ENCODE assay signal across 23 cellular contexts in the genomic region with DNA sequence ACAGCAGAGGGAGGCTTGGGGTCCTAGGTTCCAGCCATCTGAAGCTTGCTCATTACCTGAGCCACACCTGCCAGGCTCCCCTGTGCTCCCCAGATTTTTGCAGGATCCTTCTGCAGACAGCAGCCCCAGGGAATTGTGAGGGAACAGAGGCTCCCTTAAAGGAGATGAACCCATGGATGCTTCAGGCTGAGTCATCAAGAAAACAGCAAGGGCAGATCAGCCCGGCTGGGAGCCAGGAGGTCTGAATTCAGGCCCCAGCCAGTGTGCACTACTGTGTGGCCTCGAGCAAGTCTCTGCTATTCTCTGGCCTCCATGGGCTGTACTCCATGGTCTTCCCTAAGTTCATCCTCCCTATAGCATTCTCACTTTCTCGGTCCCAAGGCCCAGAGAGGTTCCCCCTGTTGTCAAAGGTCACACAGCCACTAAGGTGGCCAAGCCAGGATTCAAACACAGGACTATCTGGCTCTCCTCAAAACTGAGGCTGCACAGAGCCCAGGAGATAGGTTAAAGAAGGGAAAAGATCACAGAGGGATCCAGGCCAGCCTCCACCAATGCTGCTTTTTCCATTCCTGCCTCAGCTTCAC. TPM values are rescaled to one million over a fixed set of nuclear protein-coding genes. Genes with fewer than 3 reads are reported as not detected.
DNase-seq lines count a peak whose midpoint lies in the region; ATAC-seq and TF ChIP-seq lines count a peak whose summit lies in the region.
"Had no signal": no experiment of that assay in that cellular context is flagged by ENCODE, and none has a peak within 500 bp of the region (broad histone marks: within the 10 kb centered on the region; RNA-seq: fewer than 3 reads in every experiment).

No MANE protein-coding gene starts in this region.

- H3K79me2 ChIP-seq in H9 (ENCODE audit: insufficient read depth, low read length): no peaks in the 10 kb centered on the region

- no peak overlapping the region for H3K56ac ChIP-seq in H9 (ENCODE audit: insufficient read length, low read depth, low read length)

- H3K18ac ChIP-seq in H9 (ENCODE audit: insufficient read length, low read depth, low read length): no peak overlapping the region

- no peak overlapping the region for H3K4me3 Mint-ChIP-seq in H9
- no peak overlapping the region for H3K4me3 Mint-ChIP-seq in WTC11
- H3K4me3 Mint-ChIP-seq: CD8-positive, alpha-beta memory T cell; T-helper 1 cell treated with Interleukin-12 subunit alpha and Interleukin-12 subunit beta and Interleukin-4 antibody, amounts not matched to agents 30 μg/mL and 1 μg/mL, for 36 hours had no signal

- no peaks in the 10 kb centered on the region for H3K23me2 ChIP-seq in H9 (ENCODE audit: insufficient read length, low read depth, low read length, poor library complexity, severe bottlenecking)

- H4K91ac ChIP-seq in H9 (ENCODE audit: insufficient read length, low read depth, low read length): no peak overlapping the region

- H3K14ac ChIP-seq in H9 (ENCODE audit: insufficient read depth, low read length): no peak overlapping the region

- H3T11ph ChIP-seq in H9 (ENCODE audit: low read length): no peak overlapping the region

- H3K27me3 ChIP-seq in foreskin keratinocyte (peaks cover 3% of the 10 kb centered on the region), H9 (ENCODE audit: insufficient read depth, low read length) (no peaks in the 10 kb centered on the region)
- H3K27me3 ChIP-seq: testis had no signal

- no peak overlapping the region for H3K4me2 ChIP-seq in H9 (ENCODE audit: insufficient read depth, insufficient read length, low read length)

- H3K4me1 ChIP-seq in foreskin keratinocyte (no peaks in the 10 kb centered on the region), H9 (ENCODE audit: insufficient read depth, low read length) (no peaks in the 10 kb centered on the region; the same call in 1 of the 2 replicates)
- H3K4me1 ChIP-seq: testis had no signal

- H4K5ac ChIP-seq in H9 (ENCODE audit: insufficient read length, low read depth, low read length): no peak overlapping the region

- H3K9me3 Mint-ChIP-seq in H9 (no peaks in the 10 kb centered on the region), WTC11 (no peaks in the 10 kb centered on the region)
- H3K9me3 Mint-ChIP-seq: CD8-positive, alpha-beta memory T cell; T-helper 1 cell treated with Interleukin-12 subunit alpha and Interleukin-12 subunit beta and Interleukin-4 antibody, amounts not matched to agents 30 μg/mL and 1 μg/mL, for 36 hours had no signal

- no peak overlapping the region for H2AFZ ChIP-seq in H9 (ENCODE audit: low read length)

- H4K20me1 ChIP-seq in H9 (ENCODE audit: control insufficient read depth, insufficient read depth, insufficient read length): no peaks in the 10 kb centered on the region

- no peak overlapping the region for H2AK5ac ChIP-seq in H9 (ENCODE audit: insufficient read length, low read length)

- in situ Hi-C loops in astrocyte of the spinal cord (cut with HindIII; ENCODE audit: low sequenced_read_pairs): no loop called here

- WGBS in H9 (ENCODE audit: extremely low coverage, insufficient read length, low lambda C conversion rate): no CpG with 5 or more reads among the region's 3 CpGs

- H3K27me3 Mint-ChIP-seq in H9 (ENCODE audit: low read depth): peaks cover 2% of the 10 kb centered on the region; the same call in 1 of the 2 replicates
- H3K27me3 Mint-ChIP-seq in WTC11 (ENCODE audit: low read depth): no peaks in the 10 kb centered on the region

- no peak overlapping the region for H2BK20ac ChIP-seq in H9 (ENCODE audit: low read depth, low read length, poor library complexity, severe bottlenecking)

- ATAC-seq in foreskin keratinocyte (peak; percentile 73), WTC11 (no peak), GM18498 (IDR thresholded peaks at IDR 0.05; ENCODE audit: unreplicated experiment) (no peak)
- ATAC-seq: right cardiac atrium had no signal

- POLR2A ChIA-PET in WTC11 (lab: Charles Lee): no interaction called here

- CTCF ChIA-PET in WTC11 (lab: Charles Lee): interaction anchor here (0.7 to 3.6 kb wide), 2 partner anchors 12 to 360 kb away, joined by 3 to 16 read pairs; no protein-coding TSS in a partner anchor

- H3K27ac Mint-ChIP-seq in H9 (no peak overlapping the region), WTC11 (no peak overlapping the region)
- H3K27ac Mint-ChIP-seq: T-helper 1 cell treated with Interleukin-12 subunit alpha and Interleukin-12 subunit beta and Interleukin-4 antibody, amounts not matched to agents 30 μg/mL and 1 μg/mL, for 36 hours had no signal

- peak; percentile 56 for DNase-seq in AG10803 (ENCODE audit: low read depth)
- DNase-seq in LHCN-M2 (ENCODE audit: low read depth): peak; percentile 25
- DNase-seq in astrocyte of the spinal cord (ENCODE audit: low read depth, low spot score): peak; percentile 20
- DNase-seq in foreskin keratinocyte: peak in 1 of 2 donors; percentile 35
- no peak for DNase-seq in occipital lobe (lab: John Stamatoyannopoulos, UW)
- DNase-seq in H9: no peak
- DNase-seq in WTC11 (ENCODE audit: low spot score): no peak
- DNase-seq: activated CD4-positive, alpha-beta T cell treated with anti-CD3 and anti-CD28 coated beads, Interleukin-2, amount 50 U/mL, for 48 hours; activated naive CD4-positive, alpha-beta T cell treated with anti-CD3 and anti-CD28 coated beads, Interleukin-2, amount 50 U/mL, for 16 hours; CD8-positive, alpha-beta memory T cell; head of caudate nucleus; Kasumi-1; NCI-H1417 treated with DMSO at 0.1 percent for 48 hours; NCI-H526; nucleus accumbens; SHP77 treated with DMSO at 0.1 percent for 48 hours; testis; WERI-Rb-1 had no signal

- H3K9me3 ChIP-seq in H9 (ENCODE audit: control insufficient read depth, low read depth, low read length): no peaks in the 10 kb centered on the region
- H3K9me3 ChIP-seq: testis had no signal

- no peak overlapping the region for H2BK15ac ChIP-seq in H9 (ENCODE audit: low read depth, low read length)

- no peak overlapping the region for H4K8ac ChIP-seq in H9 (replicated peaks; ENCODE audit: insufficient read length, low read depth, low read length)

- H3K27ac ChIP-seq in foreskin keratinocyte: no peak overlapping the region
- H3K27ac ChIP-seq in H9 (ENCODE audit: insufficient read length, low read depth, low read length): no peak overlapping the region
- H3K27ac ChIP-seq: testis, WERI-Rb-1 had no signal

- H2BK12ac ChIP-seq in H9 (ENCODE audit: insufficient read length, low read depth, low read length): no peak overlapping the region

- no peak overlapping the region for H2BK120ac ChIP-seq in H9 (ENCODE audit: low read depth, low read length, poor library complexity, severe bottlenecking)

- H3K4me1 Mint-ChIP-seq in H9 (peaks cover 16 to 40% of the 10 kb centered on the region in 2 experiments), WTC11 (peaks cover 25% of the 10 kb centered on the region)

- H3K79me1 ChIP-seq in H9 (ENCODE audit: insufficient read depth, low read depth, low read length, poor library complexity, severe bottlenecking): no peaks in the 10 kb centered on the region

- H3K36me3 Mint-ChIP-seq in H9 (ENCODE audit: insufficient read depth in 1 of 3, low read depth in 3 of 3) (no peaks in the 10 kb centered on the region), WTC11 (no peaks in the 10 kb centered on the region)
- H3K36me3 Mint-ChIP-seq: CD8-positive, alpha-beta memory T cell had no signal

- TF ChIP-seq CTCF in AG10803 (conservative IDR thresholded peaks at IDR 0.05; ENCODE audit: low read length) (no peak), astrocyte of the spinal cord (IDR thresholded peaks at IDR 0.05; ENCODE audit: low read depth, low read length) (no peak), foreskin keratinocyte (conservative IDR thresholded peaks at IDR 0.05) (no peak), H9 (conservative IDR thresholded peaks at IDR 0.05) (no peak), WTC11 (IDR thresholded peaks at IDR 0.05) (no peak)

- H3K23ac ChIP-seq in H9 (ENCODE audit: insufficient read length, low read depth, low read length): no peak overlapping the region

- H2BK5ac ChIP-seq in H9 (ENCODE audit: insufficient read length, low read length): no peak overlapping the region

- no peak overlapping the region for H3K4me3 ChIP-seq in AG10803 (ENCODE audit: low read length)
- no peak overlapping the region for H3K4me3 ChIP-seq in astrocyte of the spinal cord (ENCODE audit: low read depth, low read length)
- H3K4me3 ChIP-seq: testis had no signal

- no peak overlapping the region for H3K9ac ChIP-seq in H9 (ENCODE audit: extremely low read depth, insufficient read length, low read length)

- H3K4ac ChIP-seq in H9 (ENCODE audit: low read depth, low read length): no peak overlapping the region

TF ChIP-seq in WTC11, 78 proteins besides CTCF, POLR2A, EP300 and RAD21:
- TF ChIP-seq MYBL2 (CRISPR knock-in tag; IDR thresholded peaks at IDR 0.05) (no peak), CBFB (CRISPR knock-in tag; IDR thresholded peaks at IDR 0.05; ENCODE audit: low read depth) (no peak)
- TF ChIP-seq, protein P1, sequence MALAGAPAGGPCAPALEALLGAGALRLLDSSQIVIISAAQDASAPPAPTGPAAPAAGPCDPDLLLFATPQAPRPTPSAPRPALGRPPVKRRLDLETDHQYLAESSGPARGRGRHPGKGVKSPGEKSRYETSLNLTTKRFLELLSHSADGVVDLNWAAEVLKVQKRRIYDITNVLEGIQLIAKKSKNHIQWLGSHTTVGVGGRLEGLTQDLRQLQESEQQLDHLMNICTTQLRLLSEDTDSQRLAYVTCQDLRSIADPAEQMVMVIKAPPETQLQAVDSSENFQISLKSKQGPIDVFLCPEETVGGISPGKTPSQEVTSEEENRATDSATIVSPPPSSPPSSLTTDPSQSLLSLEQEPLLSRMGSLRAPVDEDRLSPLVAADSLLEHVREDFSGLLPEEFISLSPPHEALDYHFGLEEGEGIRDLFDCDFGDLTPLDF (CRISPR knock-in tag; IDR thresholded peaks at IDR 0.05): no peak
TF ChIP-seq in WTC11: peak in this region for 0.

RNA-seq across cellular contexts. Expression of a gene that starts 21.0 kb away (rescaled TPM):
- total RNA-seq in LHCN-M2 (2014; rRNA removed): not detected in 2 replicates
- polyA plus RNA-seq in LHCN-M2 (2012): 0.01 TPM
- 0.78 and 0.81 TPM in 2 replicates for total RNA-seq in foreskin keratinocyte
- polyA plus RNA-seq in foreskin keratinocyte: 0.47 and 0.57 TPM in 2 replicates
- total RNA-seq in occipital lobe: 9.7 TPM
- 3.1 and 3.2 TPM in 2 replicates for total RNA-seq in H9 (2021)
- 11.4 to 12.0 TPM (median 11.7 TPM) in 3 replicates for total RNA-seq in WTC11 (2021)
- total RNA-seq: CD8-positive, alpha-beta memory T cell; HT1080 had no signal
- polyA plus RNA-seq: AG04450; CD8-positive, alpha-beta memory T cell had no signal

Comparison
In these comparisons a context has a peak if more than half of its experiments do, and no peak if none do; other contexts are left out.
1. DNase-seq: peak in AG10803 (single experiment), LHCN-M2 (single experiment) and astrocyte of the spinal cord (single experiment); none in occipital lobe (single experiment), H9 (single experiment) and WTC11 (single experiment).